ENCODE assay signal across 1 cellular context in genomic region chr20:56616704-56617103, GRCh38.
TF ChIP-seq lines count a peak whose summit lies in the region.

No MANE protein-coding gene starts in this region.

TF ChIP-seq in GM23338, 12 proteins besides CTCF, POLR2A, EP300 and RAD21 (continued from another document):
- TF ChIP-seq REST (IDR thresholded peaks at IDR 0.05; ENCODE audit: unreplicated experiment) (no peak), ETS1 (IDR thresholded peaks at IDR 0.05) (no peak), STAT1 (IDR thresholded peaks at IDR 0.05; ENCODE audit: unreplicated experiment) (no peak)
